In genomic region chr20:63194007-63194820, GRCh38 we compare ENCODE assay signal across 14 cellular contexts. TPM values are rescaled to one million over a fixed set of nuclear protein-coding genes. Genes with fewer than 3 reads are reported as not detected.
"Had no signal": no experiment of that assay in that cellular context is flagged by ENCODE, and none has a peak within 500 bp of the region (broad histone marks: within the 10 kb centered on the region; RNA-seq: fewer than 3 reads in every experiment).

No MANE protein-coding gene starts in this region.

- H3K9me3 ChIP-seq: pancreas had no signal

- DNase-seq: activated CD4-positive, alpha-beta T cell treated with anti-CD3 and anti-CD28 coated beads, Interleukin-2, amount 10 ng/mL, durations not matched to agents 7 days and 5 days; activated CD4-positive, CD25-positive, alpha-beta regulatory T cell; activated CD8-positive, alpha-beta memory T cell treated with anti-CD3 and anti-CD28 coated beads for 24 hours; activated naive CD4-positive, alpha-beta T cell; activated naive CD8-positive, alpha-beta T cell treated with anti-CD3 and anti-CD28 coated beads, Interleukin-2, amount 50 U/mL, for 24 hours; aorta; cerebellar nuclear complex; effector CD8-positive, alpha-beta T cell; foreskin keratinocyte; pancreas; stimulated activated CD4-positive, alpha-beta T cell treated with anti-CD3 and anti-CD28 coated beads, Interleukin-1b, Interleukin-23, amount 100 ng/mL, for 48 hours; T-helper 2 cell had no signal

- H3K4me3 ChIP-seq: neural progenitor cell, pancreas had no signal

- H3K27ac ChIP-seq: foreskin keratinocyte, neural progenitor cell, pancreas had no signal

- H3K27me3 ChIP-seq: neural progenitor cell, pancreas had no signal

- ATAC-seq: activated naive CD8-positive, alpha-beta T cell treated with anti-CD3 and anti-CD28 coated beads, Interleukin-2, amount 50 U/mL, for 24 hours; foreskin keratinocyte; pancreas had no signal

- FAIRE-seq: pancreas had no signal

- H3K4me1 ChIP-seq: foreskin keratinocyte, neural progenitor cell had no signal

- H3K9ac ChIP-seq: neural progenitor cell had no signal

- H3K36me3 ChIP-seq: neural progenitor cell had no signal

- H2AFZ ChIP-seq: neural progenitor cell had no signal

- H3K4me2 ChIP-seq: neural progenitor cell had no signal

RNA-seq across cellular contexts. Expression of gene BIRC7, which starts 41.5 kb away (rescaled TPM):
- total RNA-seq: activated CD4-positive, alpha-beta T cell treated with anti-CD3 and anti-CD28 coated beads, Interleukin-2, amount 10 ng/mL, durations not matched to agents 7 days and 5 days; aorta; foreskin keratinocyte; pancreas; urinary bladder had no signal
- polyA plus RNA-seq: aorta, foreskin keratinocyte had no signal
